Comparison of ENCODE assay signal across 14 cellular contexts in the genomic region with DNA sequence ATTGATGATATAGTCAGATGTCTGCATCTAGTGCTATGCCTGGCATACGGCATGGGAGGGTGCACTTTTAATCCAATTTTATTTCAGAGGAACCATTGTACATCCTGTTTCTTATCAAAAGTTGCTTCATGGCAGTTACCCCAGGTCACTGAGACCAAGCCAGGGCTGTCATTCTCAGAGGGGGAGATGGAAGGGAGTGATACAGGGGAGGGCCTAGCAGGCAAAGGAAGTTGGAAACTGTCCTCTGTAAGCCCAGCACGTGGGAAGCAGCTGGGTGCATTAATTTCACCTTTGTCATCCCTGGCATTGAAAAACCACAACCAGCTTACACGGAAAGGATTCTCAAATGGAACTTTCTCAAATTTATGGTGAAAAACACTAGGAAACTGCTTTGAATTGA.
A peak's percentile ranks its signal among the peaks of the same experiment; 100 is the strongest.
DNase-seq lines count a peak whose midpoint lies in the region; ATAC-seq and TF ChIP-seq lines count a peak whose summit lies in the region.
"Had no signal": no experiment of that assay in that cellular context is flagged by ENCODE, and none has a peak within 500 bp of the region (broad histone marks: within the 10 kb centered on the region; RNA-seq: fewer than 3 reads in every experiment).

No MANE protein-coding gene starts in this region.

- H3K4me3 ChIP-seq in SK-N-MC (no peak overlapping the region), fibroblast of lung (replicated peaks in 1 of 4; ENCODE audit: control extremely low read depth in 1 of 4, insufficient read depth in 1 of 4, low read depth in 3 of 4, low read length in 4 of 4) (no peak overlapping the region), gastrocnemius medialis (no peak overlapping the region), colonic mucosa (no peak overlapping the region)

- TF ChIP-seq POLR2A in gastrocnemius medialis (IDR thresholded peaks at IDR 0.05) = no peak

- no peak overlapping the region for H3K4me2 ChIP-seq in fibroblast of lung (ENCODE audit: extremely low read depth, insufficient read depth, low read length)

- ATAC-seq in gastrocnemius medialis (no peak), HG02852 (IDR thresholded peaks at IDR 0.05; ENCODE audit: unreplicated experiment) (no peak), GM18511 (IDR thresholded peaks at IDR 0.05; ENCODE audit: unreplicated experiment) (no peak)
- ATAC-seq: activated CD8-positive, alpha-beta memory T cell treated with anti-CD3 and anti-CD28 coated beads, Interleukin-2, amount 10 ng/mL, durations not matched to agents 7 days and 5 days had no signal

- TF ChIP-seq CTCF in fibroblast of lung (conservative IDR thresholded peaks at IDR 0.05 in 1 of 2, IDR thresholded peaks at IDR 0.05 in 1 of 2; ENCODE audit: low read depth in 1 of 2, low read length in 2 of 2) = no peak
- no peak for TF ChIP-seq CTCF in gastrocnemius medialis (IDR thresholded peaks at IDR 0.05 in 4 of 5, conservative IDR thresholded peaks at IDR 0.05 in 1 of 5)
- no peak for TF ChIP-seq CTCF in colonic mucosa (IDR thresholded peaks at IDR 0.05)

- no peak overlapping the region for H2AFZ ChIP-seq in fibroblast of lung (ENCODE audit: low read length)

- H3K79me2 ChIP-seq in fibroblast of lung (ENCODE audit: control insufficient read depth, insufficient read depth, low read length) = no peaks in the 10 kb centered on the region

- H3K36me3 ChIP-seq in SK-N-MC (ENCODE audit: insufficient read depth, low read length) (no peaks in the 10 kb centered on the region), fibroblast of lung (ENCODE audit: control insufficient read depth, insufficient read depth, low read length) (no peaks in the 10 kb centered on the region), gastrocnemius medialis (no peaks in the 10 kb centered on the region), colonic mucosa (no peaks in the 10 kb centered on the region)

- H3K4me1 ChIP-seq in fibroblast of lung (ENCODE audit: control insufficient read depth, extremely low read depth, insufficient read depth, low read length) (peaks cover 24% of the 10 kb centered on the region), gastrocnemius medialis (peaks cover 8 to 18% of the 10 kb centered on the region in 2 donors), colonic mucosa (no peaks in the 10 kb centered on the region)

- intact Hi-C loops in gastrocnemius medialis (cut with DNase I; ENCODE audit: low total_unique reads) (no loop called here), colonic mucosa (cut with DNase I) (no loop called here)

- H3K9me3 ChIP-seq in SK-N-MC (ENCODE audit: low read depth, low read length) (no peaks in the 10 kb centered on the region), fibroblast of lung (ENCODE audit: control insufficient read depth, insufficient read depth, low read depth, low read length) (no peaks in the 10 kb centered on the region), gastrocnemius medialis (no peaks in the 10 kb centered on the region), colonic mucosa (no peaks in the 10 kb centered on the region)

- H3K9ac ChIP-seq in SK-N-MC (ENCODE audit: insufficient read length) (no peak overlapping the region), fibroblast of lung (ENCODE audit: insufficient read depth, low read length) (no peak overlapping the region), colonic mucosa (ENCODE audit: low read depth in 2 of 2, low read length in 2 of 2) (no peak overlapping the region)

- no peaks in the 10 kb centered on the region for H4K20me1 ChIP-seq in fibroblast of lung (ENCODE audit: control insufficient read depth, extremely low read depth, insufficient read depth, low read length)

- in situ Hi-C loops in gastrocnemius medialis (cut with MboI; ENCODE audit: low sequenced_read_pairs in 4 of 4) = no loop called here

- peak; percentile 83 for DNase-seq in GM04503 (ENCODE audit: low read depth)
- DNase-seq in SK-N-MC (ENCODE audit: low read depth, low spot score) = no peak
- DNase-seq in fibroblast of lung (ENCODE audit: low read depth in 2 of 2) = peak; percentile 55 to 68
- DNase-seq in gastrocnemius medialis = no peak
- DNase-seq in colonic mucosa = no peak
- no peak for DNase-seq in HuH-7.5 (ENCODE audit: low spot score)
- DNase-seq: activated CD8-positive, alpha-beta memory T cell treated with anti-CD3 and anti-CD28 coated beads, Interleukin-2, amount 10 ng/mL, durations not matched to agents 7 days and 5 days; CD4-positive, alpha-beta T cell; immature natural killer cell; KG1; NCI-H2107; stimulated activated CD8-positive, alpha-beta memory T cell treated with anti-CD3 and anti-CD28 coated beads, Interleukin-4, amount 100 ng/mL, for 48 hours had no signal

- no peaks in the 10 kb centered on the region for H3K27me3 ChIP-seq in fibroblast of lung (ENCODE audit: control insufficient read depth, insufficient read depth, low read length)
- H3K27me3 ChIP-seq in gastrocnemius medialis = no peaks in the 10 kb centered on the region
- no peaks in the 10 kb centered on the region for H3K27me3 ChIP-seq in colonic mucosa

- H3K27ac ChIP-seq in SK-N-MC (peak overlapping the region; percentile 80), fibroblast of lung (ENCODE audit: insufficient read depth, low read length) (peak overlapping the region; percentile 1), gastrocnemius medialis (peak overlapping the region; percentile 6 to 55 (median 28)), colonic mucosa (no peak overlapping the region)

Comparison
In these comparisons a context has a peak if more than half of its experiments do, and no peak if none do; other contexts are left out.
1. DNase-seq: peak in GM04503 (single experiment) and fibroblast of lung (2 of 2); none in SK-N-MC (single experiment), gastrocnemius medialis (0 of 2), colonic mucosa (single experiment) and HuH-7.5 (single experiment).